In the genomic region with DNA sequence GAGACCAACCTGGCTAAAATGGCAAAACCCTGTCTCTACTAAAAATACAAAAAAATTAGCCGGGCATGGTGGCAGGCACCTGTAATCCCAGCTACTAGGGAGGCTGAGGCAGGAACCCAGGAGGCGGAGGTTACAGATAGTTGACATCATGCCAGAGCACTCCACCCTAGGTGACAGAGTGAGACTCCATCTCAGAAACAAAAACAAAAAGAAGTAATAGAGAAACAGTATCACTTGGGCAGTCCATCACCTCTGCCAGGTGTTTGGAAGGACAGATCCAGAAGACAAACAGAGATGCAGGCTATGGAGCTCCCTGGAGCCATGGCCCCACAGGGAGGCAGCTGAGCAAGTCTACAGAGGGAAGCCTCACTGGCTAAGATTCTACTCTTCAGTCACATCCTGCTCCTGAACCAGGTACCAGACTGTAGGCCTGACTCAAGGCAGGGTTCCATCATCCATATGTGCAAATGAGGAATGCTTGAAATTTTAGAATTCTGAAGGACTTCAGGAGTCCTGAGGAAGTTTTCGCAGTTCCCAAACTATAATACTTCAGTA, we compare ENCODE assay signal across 21 cellular contexts.
DNase-seq lines count a peak whose midpoint lies in the region; ATAC-seq, FAIRE-seq and TF ChIP-seq lines count a peak whose summit lies in the region.
"Had no signal": no experiment of that assay in that cellular context is flagged by ENCODE, and none has a peak within 500 bp of the region (broad histone marks: within the 10 kb centered on the region; RNA-seq: fewer than 3 reads in every experiment).

No MANE protein-coding gene starts in this region.

- TF ChIP-seq CTCF in DND-41 (IDR thresholded peaks at IDR 0.05; ENCODE audit: borderline replicate concordance, extremely low read depth, low read length, poor library complexity, severe bottlenecking): no peak

- intact Hi-C loops in posterior vena cava (cut with DNase I): no loop called here

- no peak overlapping the region for H3K27ac ChIP-seq in DND-41 (ENCODE audit: low read length)
- H3K27ac ChIP-seq: SK-N-MC, VCaP had no signal

- no peaks in the 10 kb centered on the region for H3K9me3 ChIP-seq in DND-41 (ENCODE audit: insufficient read depth, low read length, severe bottlenecking)
- H3K9me3 ChIP-seq: Caco-2 had no signal

- H3K9me3 Mint-ChIP-seq in activated T-helper 17 cell treated with anti-CD3 and anti-CD28 coated beads, Interleukin-2, amount 50 U/mL, for 72 hours: no peaks in the 10 kb centered on the region
- no peaks in the 10 kb centered on the region for H3K9me3 Mint-ChIP-seq in natural killer cell treated with Interleukin-12 subunit alpha and Interleukin-12 subunit beta and Interleukin-15 and Interleukin-18, amount 100 ng/mL, for 72 hours
- no peaks in the 10 kb centered on the region for H3K9me3 Mint-ChIP-seq in stimulated activated naive B cell treated with anti-CD40 and anti-IgM and Interleukin-4, amounts not matched to agents 10 μg/mL and 1 μg/mL and 100 μg/mL, for 72 hours
- H3K9me3 Mint-ChIP-seq: activated T-helper 1 cell treated with anti-CD3 and anti-CD28 coated beads, Interleukin-12 subunit alpha, Interleukin-12 subunit beta, Interleukin-2, Interleukin-4 antibody, amounts not matched to agents 30 ng/mL and 10 ng/mL and 1 ng/mL, durations not matched to agents 14 hours and 24 hours and 36 hours had no signal

- no peak overlapping the region for H2AFZ ChIP-seq in DND-41 (ENCODE audit: low read depth, low read length)

- no peaks in the 10 kb centered on the region for H3K27me3 ChIP-seq in DND-41 (ENCODE audit: insufficient read depth, low read length, poor library complexity)

- no peaks in the 10 kb centered on the region for H3K4me1 ChIP-seq in DND-41 (ENCODE audit: insufficient read depth, low read length)
- H3K4me1 ChIP-seq: Caco-2 had no signal

- H4K20me1 ChIP-seq in DND-41 (ENCODE audit: insufficient read depth, low read length): no peaks in the 10 kb centered on the region

- H3K79me2 ChIP-seq in DND-41 (ENCODE audit: insufficient read depth, low read length): no peaks in the 10 kb centered on the region

- FAIRE-seq in urothelium cell line (lab: Jason Lieb, UNC): no peak
- FAIRE-seq: bronchial epithelial cell had no signal

- H3K9ac ChIP-seq in DND-41 (ENCODE audit: low read depth, low read length): no peak overlapping the region

- ATAC-seq in DND-41 (ENCODE audit: insufficient read depth, low read depth): peak; percentile 40; the same call in 1 of the 3 replicates
- peak; percentile 58 for ATAC-seq in activated T-helper 17 cell treated with anti-CD3 and anti-CD28 coated beads, Interleukin-2, amount 50 U/mL, for 72 hours (replicated peaks)
- ATAC-seq in natural killer cell treated with Interleukin-12 subunit alpha and Interleukin-12 subunit beta and Interleukin-15 and Interleukin-18, amount 100 ng/mL, for 72 hours: peak; percentile 57 to 64
- ATAC-seq in stimulated activated naive B cell treated with anti-CD40 and anti-IgM and Interleukin-4, amounts not matched to agents 10 μg/mL and 1 μg/mL and 100 μg/mL, for 72 hours (replicated peaks): no peak

- no peaks in the 10 kb centered on the region for H3K36me3 Mint-ChIP-seq in activated T-helper 17 cell treated with anti-CD3 and anti-CD28 coated beads, Interleukin-2, amount 50 U/mL, for 72 hours (ENCODE audit: low read depth)
- H3K36me3 Mint-ChIP-seq in natural killer cell treated with Interleukin-12 subunit alpha and Interleukin-12 subunit beta and Interleukin-15 and Interleukin-18, amount 100 ng/mL, for 72 hours: no peaks in the 10 kb centered on the region
- H3K36me3 Mint-ChIP-seq in stimulated activated naive B cell treated with anti-CD40 and anti-IgM and Interleukin-4, amounts not matched to agents 10 μg/mL and 1 μg/mL and 100 μg/mL, for 72 hours: no peaks in the 10 kb centered on the region

- no peak overlapping the region for H3K27ac Mint-ChIP-seq in activated T-helper 17 cell treated with anti-CD3 and anti-CD28 coated beads, Interleukin-2, amount 50 U/mL, for 72 hours
- no peak overlapping the region for H3K27ac Mint-ChIP-seq in natural killer cell treated with Interleukin-12 subunit alpha and Interleukin-12 subunit beta and Interleukin-15 and Interleukin-18, amount 100 ng/mL, for 72 hours
- H3K27ac Mint-ChIP-seq in stimulated activated naive B cell treated with anti-CD40 and anti-IgM and Interleukin-4, amounts not matched to agents 10 μg/mL and 1 μg/mL and 100 μg/mL, for 72 hours: no peak overlapping the region
- H3K27ac Mint-ChIP-seq: activated T-helper 1 cell treated with anti-CD3 and anti-CD28 coated beads, Interleukin-12 subunit alpha, Interleukin-12 subunit beta, Interleukin-2, Interleukin-4 antibody, amounts not matched to agents 30 ng/mL and 10 ng/mL and 1 ng/mL, durations not matched to agents 14 hours and 24 hours and 36 hours; B cell had no signal

- peak; percentile 17 for DNase-seq in activated CD4-positive, alpha-beta T cell treated with anti-CD3 and anti-CD28 coated beads for 48 hours
- DNase-seq in activated CD4-positive, alpha-beta T cell treated with anti-CD3 and anti-CD28 coated beads, Interleukin-2, amount 50 U/mL, for 48 hours: no peak
- DNase-seq in DND-41 (no peak), posterior vena cava (ENCODE audit: low spot score) (no peak), urothelium cell line (ENCODE audit: low spot score) (no peak)
- no peak for DNase-seq in natural killer cell treated with Interleukin-12 subunit alpha and Interleukin-12 subunit beta and Interleukin-15 and Interleukin-18, amount 100 ng/mL, for 72 hours (ENCODE audit: low spot score)
- DNase-seq in stimulated activated naive B cell treated with anti-CD40 and anti-IgM and Interleukin-4, amounts not matched to agents 10 μg/mL and 1 μg/mL and 100 μg/mL, for 72 hours: no peak
- DNase-seq: amniotic stem cell, Caco-2, GOT3, NCI-H1092 treated with DMSO at 0.1 percent for 48 hours, NCI-H2029, NCI-H510A, retina, substantia nigra had no signal

- H3K27me3 Mint-ChIP-seq in activated T-helper 17 cell treated with anti-CD3 and anti-CD28 coated beads, Interleukin-2, amount 50 U/mL, for 72 hours: peaks cover 15% of the 10 kb centered on the region
- peaks cover 3 to 12% of the 10 kb centered on the region in 2 donors for H3K27me3 Mint-ChIP-seq in natural killer cell treated with Interleukin-12 subunit alpha and Interleukin-12 subunit beta and Interleukin-15 and Interleukin-18, amount 100 ng/mL, for 72 hours
- H3K27me3 Mint-ChIP-seq in stimulated activated naive B cell treated with anti-CD40 and anti-IgM and Interleukin-4, amounts not matched to agents 10 μg/mL and 1 μg/mL and 100 μg/mL, for 72 hours: peaks cover 4 to 14% of the 10 kb centered on the region in 2 donors

- H3K36me3 ChIP-seq in DND-41 (ENCODE audit: insufficient read depth, low read length): no peaks in the 10 kb centered on the region

- H3K4me1 Mint-ChIP-seq in activated T-helper 17 cell treated with anti-CD3 and anti-CD28 coated beads, Interleukin-2, amount 50 U/mL, for 72 hours: no peaks in the 10 kb centered on the region
- H3K4me1 Mint-ChIP-seq in natural killer cell treated with Interleukin-12 subunit alpha and Interleukin-12 subunit beta and Interleukin-15 and Interleukin-18, amount 100 ng/mL, for 72 hours (ENCODE audit: low read depth in 2 of 2): no peaks in the 10 kb centered on the region
- no peaks in the 10 kb centered on the region for H3K4me1 Mint-ChIP-seq in stimulated activated naive B cell treated with anti-CD40 and anti-IgM and Interleukin-4, amounts not matched to agents 10 μg/mL and 1 μg/mL and 100 μg/mL, for 72 hours
- H3K4me1 Mint-ChIP-seq: B cell had no signal

- H3K4me2 ChIP-seq in DND-41 (ENCODE audit: insufficient read depth, low read length): no peak overlapping the region

- H3K4me3 Mint-ChIP-seq in activated T-helper 17 cell treated with anti-CD3 and anti-CD28 coated beads, Interleukin-2, amount 50 U/mL, for 72 hours: no peak overlapping the region
- H3K4me3 Mint-ChIP-seq in natural killer cell treated with Interleukin-12 subunit alpha and Interleukin-12 subunit beta and Interleukin-15 and Interleukin-18, amount 100 ng/mL, for 72 hours: no peak overlapping the region
- H3K4me3 Mint-ChIP-seq in stimulated activated naive B cell treated with anti-CD40 and anti-IgM and Interleukin-4, amounts not matched to agents 10 μg/mL and 1 μg/mL and 100 μg/mL, for 72 hours: no peak overlapping the region
- H3K4me3 Mint-ChIP-seq: activated T-helper 1 cell treated with anti-CD3 and anti-CD28 coated beads, Interleukin-12 subunit alpha, Interleukin-12 subunit beta, Interleukin-2, Interleukin-4 antibody, amounts not matched to agents 30 ng/mL and 10 ng/mL and 1 ng/mL, durations not matched to agents 14 hours and 24 hours and 36 hours; B cell had no signal

- H3K4me3 ChIP-seq in DND-41 (ENCODE audit: low read depth in 1 of 2, low read length in 2 of 2): no peak overlapping the region
- H3K4me3 ChIP-seq: SK-N-MC had no signal

Comparison
In these comparisons a context has a peak if more than half of its experiments do, and no peak if none do; other contexts are left out.
1. ATAC-seq: peak in DND-41 (single experiment), activated T-helper 17 cell treated with anti-CD3 and anti-CD28 coated beads, Interleukin-2, amount 50 U/mL, for 72 hours (single experiment) and natural killer cell treated with Interleukin-12 subunit alpha and Interleukin-12 subunit beta and Interleukin-15 and Interleukin-18, amount 100 ng/mL, for 72 hours (2 of 2); none in stimulated activated naive B cell treated with anti-CD40 and anti-IgM and Interleukin-4, amounts not matched to agents 10 μg/mL and 1 μg/mL and 100 μg/mL, for 72 hours (0 of 2).